20 cellular contexts compared by ENCODE assay signal in the genomic region with DNA sequence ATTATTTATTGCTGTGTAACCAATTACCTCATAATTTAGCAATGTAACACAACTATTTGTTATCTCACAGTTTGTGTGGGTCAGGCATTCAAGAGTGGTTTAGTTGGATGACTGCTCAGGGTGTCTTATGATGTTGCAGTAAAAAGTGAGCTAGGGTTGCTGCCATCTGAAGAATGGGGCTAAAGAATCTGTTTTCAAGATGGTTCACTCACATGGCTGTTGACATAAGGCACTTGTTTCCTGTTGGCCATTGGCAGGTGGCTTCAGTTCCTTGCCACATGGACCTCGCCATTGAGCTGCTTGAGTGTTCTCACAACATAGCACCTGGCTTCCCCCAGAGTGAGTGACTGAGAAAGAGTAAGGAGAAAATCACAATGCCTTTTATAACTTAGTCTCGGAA.
DNase-seq lines count a peak whose midpoint lies in the region; ATAC-seq, FAIRE-seq and TF ChIP-seq lines count a peak whose summit lies in the region.
"Had no signal": no experiment of that assay in that cellular context is flagged by ENCODE, and none has a peak within 500 bp of the region (broad histone marks: within the 10 kb centered on the region; RNA-seq: fewer than 3 reads in every experiment).

No MANE protein-coding gene starts in this region.

- H2AFZ ChIP-seq in GM12878 (ENCODE audit: control insufficient read depth, low read depth, low read length), result peak overlapping the region; percentile 68

- DNase-seq in NCI-H146 (lab: John Stamatoyannopoulos, UW) (peak; percentile 24), NCI-H146 treated with DMSO at 0.1 percent for 48 hours (lab: John Stamatoyannopoulos, UW; ENCODE audit: unreplicated experiment) (no peak), GM12878 (ENCODE audit: low read depth, low spot score) (no peak), NCI-H524 treated with DMSO at 0.1 percent for 48 hours (lab: John Stamatoyannopoulos, UW) (no peak), Calu3 (no peak)
- DNase-seq: activated gamma-delta T cell treated with Interleukin-2 at 50 U/mL for 16 hours; body of pancreas; dorsolateral prefrontal cortex; left lung; NCI-H1048; pancreas; stimulated activated naive B cell treated with anti-CD40 and anti-IgM and Interleukin-4, amounts not matched to agents 10 μg/mL and 1 μg/mL and 100 μg/mL, for 72 hours; transverse colon had no signal

- SMC1A ChIA-PET in GM12878 (lab: Charles Lee; ENCODE audit: uncharacterized antibody, unreplicated experiment), result interaction anchor here (0.9 to 1.2 kb wide), 2 partner anchors 48 to 61 kb away, joined by 3 read pairs; no protein-coding TSS in a partner anchor

- POLR2A ChIA-PET in GM12878 (lab: Charles Lee), result interaction anchor here (1.0 kb wide), 1 partner anchor 17 kb away, joined by 3 read pairs; no protein-coding TSS in a partner anchor

- RAD21 ChIA-PET in GM12878 (lab: Charles Lee; ENCODE audit: unreplicated experiment), result interaction anchor here (0.6 kb wide), 1 partner anchor 328 kb away, joined by 3 read pairs; no protein-coding TSS in a partner anchor

- no peak for TF ChIP-seq EP300 in GM12878 (IDR thresholded peaks at IDR 0.05; ENCODE audit: borderline replicate concordance in 1 of 2, control insufficient read depth in 1 of 2, low read depth in 2 of 2, low read length in 2 of 2)

- no peak overlapping the region for H3K4me2 ChIP-seq in GM12878 (ENCODE audit: control insufficient read depth, insufficient read depth)

- BruUV-seq in GM12878 (replicated peaks; lab: Mats Ljungman, UMichigan) (no TSS peak), Calu3 (replicated peaks; lab: Mats Ljungman, UMichigan) (no TSS peak)

- 35% methylated on average over 2 of the region's 2 CpGs for WGBS in GM12878 (ENCODE audit: insufficient coverage, insufficient replicate concordance, low lambda C conversion rate, missing lambda C conversion rate)
- WGBS in mesodermal cell (ENCODE audit: insufficient coverage in 2 of 2), 2 experiments, result 95% methylated on average over 2 of the region's 2 CpGs; no CpG with 5 or more reads in 1 of the 2 experiments

- no peaks in the 10 kb centered on the region for H3K27me3 Mint-ChIP-seq in Calu3 (ENCODE audit: unreplicated experiment)
- H3K27me3 Mint-ChIP-seq: stimulated activated naive B cell treated with anti-CD40 and anti-IgM and Interleukin-4, amounts not matched to agents 10 μg/mL and 1 μg/mL and 100 μg/mL, for 72 hours had no signal

- in situ Hi-C loops in GM12878 (cut with MboI), result no loop called here

- no peaks in the 10 kb centered on the region for H3K36me3 Mint-ChIP-seq in Calu3 (ENCODE audit: insufficient read depth, unreplicated experiment)
- H3K36me3 Mint-ChIP-seq: CD14-positive monocyte had no signal

- ATAC-seq in HG03135 (IDR thresholded peaks at IDR 0.05; ENCODE audit: unreplicated experiment), result peak; percentile 69
- ATAC-seq in GM12878, result no peak
- ATAC-seq in HG03342 (IDR thresholded peaks at IDR 0.05; ENCODE audit: unreplicated experiment), result no peak
- ATAC-seq: body of pancreas; left lung; pancreas; stimulated activated naive B cell treated with anti-CD40 and anti-IgM and Interleukin-4, amounts not matched to agents 10 μg/mL and 1 μg/mL and 100 μg/mL, for 72 hours had no signal

- H3K9ac ChIP-seq in GM12878 (ENCODE audit: control insufficient read depth, insufficient read depth, low read length), result no peak overlapping the region

- H3K79me2 ChIP-seq in GM12878 (ENCODE audit: control insufficient read depth, insufficient read depth, low read length), result no peaks in the 10 kb centered on the region

- H3K4me3 ChIP-seq in GM12878 (no peak overlapping the region), mesodermal cell (ENCODE audit: extremely low read depth, insufficient read depth, low read length, poor library complexity, severe bottlenecking) (no peak overlapping the region)
- H3K4me3 ChIP-seq: body of pancreas, dorsolateral prefrontal cortex, left lung, pancreas, transverse colon had no signal

- H3K27me3 ChIP-seq in GM12878 (replicated peaks in 1 of 2; ENCODE audit: control insufficient read depth in 2 of 2, insufficient read depth in 2 of 2, low read length in 1 of 2), result no peaks in the 10 kb centered on the region
- H3K27me3 ChIP-seq: body of pancreas, dorsolateral prefrontal cortex, left lung, pancreas, transverse colon had no signal

- H3K27ac ChIP-seq in GM12878 (ENCODE audit: control insufficient read depth, insufficient read depth), result 0 out of 2 replicates have a peak overlapping the region, but pooled peaks have one; percentile 1
- H3K27ac ChIP-seq in mesodermal cell (ENCODE audit: low read depth, low read length, severe bottlenecking), result peak overlapping the region; percentile 82
- H3K27ac ChIP-seq: body of pancreas, dorsolateral prefrontal cortex, left lung, pancreas, RWPE1, transverse colon had no signal

- H3K36me3 ChIP-seq in GM12878 (ENCODE audit: control insufficient read depth in 2 of 2, insufficient read depth in 2 of 2, low read length in 1 of 2), result no peaks in the 10 kb centered on the region
- H3K36me3 ChIP-seq in mesodermal cell (ENCODE audit: control insufficient read depth, insufficient read depth, low read length), result no peaks in the 10 kb centered on the region
- H3K36me3 ChIP-seq: left lung, pancreas, transverse colon had no signal

- no peak overlapping the region for H3K4me3 Mint-ChIP-seq in Calu3 (ENCODE audit: low read depth, unreplicated experiment)
- H3K4me3 Mint-ChIP-seq: CD14-positive monocyte; IgD-negative memory B cell; stimulated activated naive B cell treated with anti-CD40 and anti-IgM and Interleukin-4, amounts not matched to agents 10 μg/mL and 1 μg/mL and 100 μg/mL, for 72 hours had no signal

- H3K4me1 ChIP-seq in GM12878 (ENCODE audit: control insufficient read depth, insufficient read depth, low read length) (peaks cover 16% of the 10 kb centered on the region), mesodermal cell (ENCODE audit: control insufficient read depth, insufficient read depth, low read length, poor library complexity, severe bottlenecking) (no peaks in the 10 kb centered on the region)
- H3K4me1 ChIP-seq: body of pancreas, left lung, pancreas, transverse colon had no signal

- no peak for FAIRE-seq in GM12878 (lab: Jason Lieb, UNC)
- FAIRE-seq: A204.1, pancreas had no signal

- H4K20me1 ChIP-seq in GM12878 (ENCODE audit: control insufficient read depth, insufficient read depth), result no peaks in the 10 kb centered on the region

- TF ChIP-seq RAD21 in GM12878 (IDR thresholded peaks at IDR 0.05; ENCODE audit: insufficient read depth, low read depth, low read length), result no peak

- peaks cover 8% of the 10 kb centered on the region for H3K9me3 Mint-ChIP-seq in Calu3 (ENCODE audit: low read depth, unreplicated experiment)

- TF ChIP-seq CTCF in GM12878 (IDR thresholded peaks at IDR 0.05 in 2 of 3, conservative IDR thresholded peaks at IDR 0.05 in 1 of 3; ENCODE audit: control insufficient read depth in 2 of 3, extremely low read depth in 1 of 3, insufficient read depth in 1 of 3, low read depth in 3 of 3, low read length in 3 of 3), result no peak
- no peak for TF ChIP-seq CTCF in Calu3 (IDR thresholded peaks at IDR 0.05; ENCODE audit: unreplicated experiment)

- H3K9me3 ChIP-seq in GM12878 (replicated peaks; ENCODE audit: control insufficient read depth, insufficient read depth, low read length) (peaks cover 7% of the 10 kb centered on the region; the same call in 2 of the 3 replicates), mesodermal cell (ENCODE audit: control insufficient read depth, low read length) (peaks cover 4% of the 10 kb centered on the region)
- H3K9me3 ChIP-seq: body of pancreas, pancreas, transverse colon had no signal

- H3K4me1 Mint-ChIP-seq in Calu3 (ENCODE audit: low read depth, unreplicated experiment), result no peaks in the 10 kb centered on the region
- H3K4me1 Mint-ChIP-seq: CD14-positive monocyte had no signal

- CTCF ChIA-PET in GM12878 (lab: Yijun Ruan, JAX), result no interaction called here
- CTCF ChIA-PET in Calu3 (lab: Charles Lee), result no interaction called here

- no peak overlapping the region for H3K27ac Mint-ChIP-seq in Calu3 (ENCODE audit: unreplicated experiment)
- H3K27ac Mint-ChIP-seq: CD14-positive monocyte; IgD-negative memory B cell; stimulated activated naive B cell treated with anti-CD40 and anti-IgM and Interleukin-4, amounts not matched to agents 10 μg/mL and 1 μg/mL and 100 μg/mL, for 72 hours had no signal

- peak; percentile 42; the same call in 1 of the 2 replicates for TF ChIP-seq POLR2A in GM12878 (IDR thresholded peaks at IDR 0.05; ENCODE audit: low read depth, low read length)

- intact Hi-C loops in GM12878 (cut with micrococcal nuclease; ENCODE audit: unreplicated experiment) (no loop called here), Calu3 (cut with micrococcal nuclease; ENCODE audit: unreplicated experiment) (no loop called here)

TF ChIP-seq in GM12878, 131 proteins besides CTCF, POLR2A, EP300 and RAD21:
- TF ChIP-seq, protein P1, sequence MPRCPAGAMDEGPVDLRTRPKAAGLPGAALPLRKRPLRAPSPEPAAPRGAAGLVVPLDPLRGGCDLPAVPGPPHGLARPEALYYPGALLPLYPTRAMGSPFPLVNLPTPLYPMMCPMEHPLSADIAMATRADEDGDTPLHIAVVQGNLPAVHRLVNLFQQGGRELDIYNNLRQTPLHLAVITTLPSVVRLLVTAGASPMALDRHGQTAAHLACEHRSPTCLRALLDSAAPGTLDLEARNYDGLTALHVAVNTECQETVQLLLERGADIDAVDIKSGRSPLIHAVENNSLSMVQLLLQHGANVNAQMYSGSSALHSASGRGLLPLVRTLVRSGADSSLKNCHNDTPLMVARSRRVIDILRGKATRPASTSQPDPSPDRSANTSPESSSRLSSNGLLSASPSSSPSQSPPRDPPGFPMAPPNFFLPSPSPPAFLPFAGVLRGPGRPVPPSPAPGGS (IDR thresholded peaks at IDR 0.05; ENCODE audit: borderline replicate concordance, insufficient read depth, low read depth, low read length, poor library complexity, severe bottlenecking), result no peak
- TF ChIP-seq EED (IDR thresholded peaks at IDR 0.05; ENCODE audit: low read depth), result no peak
- TF ChIP-seq YY1 (IDR thresholded peaks at IDR 0.05; ENCODE audit: low read depth, low read length), result peak; percentile 59
- TF ChIP-seq RELA (IDR thresholded peaks at IDR 0.05; ENCODE audit: borderline replicate concordance, partially characterized antibody), result no peak
- TF ChIP-seq SMAD1 (IDR thresholded peaks at IDR 0.05; ENCODE audit: low read depth, partially characterized antibody), result no peak
- TF ChIP-seq DPF2 (IDR thresholded peaks at IDR 0.05), result no peak
- peak; percentile 41; the same call in 1 of the 2 replicates for TF ChIP-seq TCF12 (IDR thresholded peaks at IDR 0.05; ENCODE audit: low read depth, low read length)
- TF ChIP-seq CHD1 (IDR thresholded peaks at IDR 0.05; ENCODE audit: low read depth, low read length), result no peak
- no peak for TF ChIP-seq ZZZ3 (IDR thresholded peaks at IDR 0.05; ENCODE audit: control insufficient read depth, insufficient read length, low read depth)
- TF ChIP-seq TCF3 (IDR thresholded peaks at IDR 0.05; ENCODE audit: borderline replicate concordance, insufficient read depth, low read depth, low read length), result 0 out of 2 replicates have a peak, but pooled peaks have one; percentile 35
- no peak for TF ChIP-seq JUND (IDR thresholded peaks at IDR 0.05; ENCODE audit: low read depth, low read length)
- no peak for TF ChIP-seq ASH2L (IDR thresholded peaks at IDR 0.05; ENCODE audit: borderline replicate concordance, low read depth)
